Comparison of ENCODE assay signal across 1 cellular context in genomic region chr2:10350666-10351215, GRCh38.
TF ChIP-seq lines count a peak whose summit lies in the region.

No MANE protein-coding gene starts in this region.

TF ChIP-seq in WTC11, 78 proteins besides CTCF, POLR2A, EP300 and RAD21 (continued from another document):
- TF ChIP-seq, protein P1, sequence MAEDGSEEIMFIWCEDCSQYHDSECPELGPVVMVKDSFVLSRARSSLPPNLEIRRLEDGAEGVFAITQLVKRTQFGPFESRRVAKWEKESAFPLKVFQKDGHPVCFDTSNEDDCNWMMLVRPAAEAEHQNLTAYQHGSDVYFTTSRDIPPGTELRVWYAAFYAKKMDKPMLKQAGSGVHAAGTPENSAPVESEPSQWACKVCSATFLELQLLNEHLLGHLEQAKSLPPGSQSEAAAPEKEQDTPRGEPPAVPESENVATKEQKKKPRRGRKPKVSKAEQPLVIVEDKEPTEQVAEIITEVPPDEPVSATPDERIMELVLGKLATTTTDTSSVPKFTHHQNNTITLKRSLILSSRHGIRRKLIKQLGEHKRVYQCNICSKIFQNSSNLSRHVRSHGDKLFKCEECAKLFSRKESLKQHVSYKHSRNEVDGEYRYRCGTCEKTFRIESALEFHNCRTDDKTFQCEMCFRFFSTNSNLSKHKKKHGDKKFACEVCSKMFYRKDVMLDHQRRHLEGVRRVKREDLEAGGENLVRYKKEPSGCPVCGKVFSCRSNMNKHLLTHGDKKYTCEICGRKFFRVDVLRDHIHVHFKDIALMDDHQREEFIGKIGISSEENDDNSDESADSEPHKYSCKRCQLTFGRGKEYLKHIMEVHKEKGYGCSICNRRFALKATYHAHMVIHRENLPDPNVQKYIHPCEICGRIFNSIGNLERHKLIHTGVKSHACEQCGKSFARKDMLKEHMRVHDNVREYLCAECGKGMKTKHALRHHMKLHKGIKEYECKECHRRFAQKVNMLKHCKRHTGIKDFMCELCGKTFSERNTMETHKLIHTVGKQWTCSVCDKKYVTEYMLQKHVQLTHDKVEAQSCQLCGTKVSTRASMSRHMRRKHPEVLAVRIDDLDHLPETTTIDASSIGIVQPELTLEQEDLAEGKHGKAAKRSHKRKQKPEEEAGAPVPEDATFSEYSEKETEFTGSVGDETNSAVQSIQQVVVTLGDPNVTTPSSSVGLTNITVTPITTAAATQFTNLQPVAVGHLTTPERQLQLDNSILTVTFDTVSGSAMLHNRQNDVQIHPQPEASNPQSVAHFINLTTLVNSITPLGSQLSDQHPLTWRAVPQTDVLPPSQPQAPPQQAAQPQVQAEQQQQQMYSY (CRISPR knock-in tag; IDR thresholded peaks at IDR 0.05), result no peak
- TF ChIP-seq CREB1 (CRISPR knock-in tag; IDR thresholded peaks at IDR 0.05), result no peak
- TF ChIP-seq PREB (CRISPR knock-in tag; IDR thresholded peaks at IDR 0.05; ENCODE audit: borderline replicate concordance), result no peak
TF ChIP-seq in WTC11: peak in this region for 0.
